Comparison of ENCODE assay signal across 21 cellular contexts in the genomic region with DNA sequence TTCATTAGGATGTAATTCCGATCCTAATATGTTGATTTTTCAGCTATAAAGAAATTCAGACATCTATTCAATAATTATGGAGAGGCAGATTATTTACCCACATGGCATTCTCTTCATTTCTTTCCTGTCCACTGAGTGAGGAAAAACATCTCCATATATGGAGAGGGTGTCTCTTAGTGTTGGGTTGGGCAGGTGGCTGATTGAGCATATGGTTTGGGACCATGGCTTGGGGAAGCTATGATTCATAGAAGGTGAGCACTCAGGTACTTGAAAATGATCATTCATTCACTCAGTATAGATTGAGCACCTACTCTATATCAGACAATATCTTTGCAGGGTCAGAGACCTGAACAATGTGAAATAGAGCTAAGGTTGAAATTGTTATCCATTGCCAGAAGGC. TPM values are rescaled to one million over a fixed set of nuclear protein-coding genes. Genes with fewer than 3 reads are reported as not detected.
"Had no signal": no experiment of that assay in that cellular context is flagged by ENCODE, and none has a peak within 500 bp of the region (broad histone marks: within the 10 kb centered on the region; RNA-seq: fewer than 3 reads in every experiment).

No MANE protein-coding gene starts in this region.

- H3K4me3 ChIP-seq: hepatocyte, pancreas, psoas muscle, right atrium auricular region, thyroid gland, upper lobe of right lung had no signal

- H3K9me3 ChIP-seq: pancreas, psoas muscle, right atrium auricular region, thyroid gland, upper lobe of right lung had no signal

- H3K36me3 ChIP-seq: pancreas, right atrium auricular region, thyroid gland, upper lobe of right lung had no signal

- ATAC-seq: left cardiac atrium, pancreas, psoas muscle, upper lobe of right lung had no signal

- DNase-seq: activated CD4-positive, alpha-beta T cell treated with anti-CD3 and anti-CD28 coated beads for 1 hour; activated CD4-positive, alpha-beta T cell treated with anti-CD3 and anti-CD28 coated beads, Interleukin-2, amount 50 U/mL, for 1 hour; activated naive CD4-positive, alpha-beta T cell; activated T-cell treated with anti-CD3 and anti-CD28 coated beads, Interleukin-2, amount 50 U/mL, for 1 hour; effector memory CD4-positive, alpha-beta T cell; foreskin melanocyte; glutamatergic neuron; left cardiac atrium; mesenchymal stem cell; nephron progenitor cell; pancreas; psoas muscle; stimulated activated CD4-positive, alpha-beta T cell treated with anti-CD3 and anti-CD28 coated beads, Interleukin-12 subunit alpha, Interleukin-12 subunit beta, amount 100 ng/mL, for 4 hours; substantia nigra; thyroid gland; upper lobe of right lung had no signal

- H3K4me1 ChIP-seq: pancreas, psoas muscle, right atrium auricular region, thyroid gland, upper lobe of right lung had no signal

- FAIRE-seq: astrocyte, colon, pancreas had no signal

RNA-seq across cellular contexts. Expression of a gene that starts 41.3 kb away (rescaled TPM):
- total RNA-seq: activated T-helper 2 cell treated with anti-CD3 and anti-CD28 coated beads, Interferon-gamma antibody, Interleukin-2, Interleukin-4, amounts not matched to agents 10 μg/mL and 5 μg/mL and 100 μg/mL, durations not matched to agents 14 hours and 24 hours and 36 hours had no signal
